ENCODE assay signal across 26 cellular contexts in the genomic region with DNA sequence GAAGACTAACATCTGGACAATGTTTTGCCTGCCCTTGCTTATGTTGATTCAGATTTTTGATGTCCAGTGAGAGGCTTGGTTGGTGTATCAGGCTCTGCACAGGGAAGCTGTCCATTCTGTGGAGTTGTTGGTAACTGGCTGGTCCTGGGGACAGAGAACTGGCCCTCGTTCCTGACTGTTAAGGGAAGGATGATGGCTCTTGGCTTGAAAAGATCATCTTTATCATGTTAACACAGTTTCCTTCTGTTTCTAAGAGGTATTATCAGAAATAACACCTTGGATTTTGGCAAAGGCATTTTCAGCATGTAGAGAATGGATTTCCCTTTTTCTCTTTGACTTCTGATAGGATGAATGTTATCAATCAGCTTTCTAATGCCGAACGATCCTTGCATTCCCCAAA.
"Had no signal": no experiment of that assay in that cellular context is flagged by ENCODE, and none has a peak within 500 bp of the region (broad histone marks: within the 10 kb centered on the region; RNA-seq: fewer than 3 reads in every experiment).

No MANE protein-coding gene starts in this region.

- H3K36me3 ChIP-seq: breast epithelium had no signal

- H3K27me3 ChIP-seq: adrenal gland, breast epithelium, SJSA1 had no signal

- H3K4me3 ChIP-seq: adrenal gland, breast epithelium, SJSA1 had no signal

- H3K9me3 ChIP-seq: adrenal gland, breast epithelium, SJSA1 had no signal

- H3K4me1 ChIP-seq: adrenal gland, breast epithelium, SJSA1 had no signal

- ATAC-seq: activated CD8-positive, alpha-beta T cell treated with anti-CD3 and anti-CD28 coated beads, Interleukin-2, amount 10 ng/mL, durations not matched to agents 7 days and 5 days; WTC11 had no signal

- H3K27ac ChIP-seq: adrenal gland, breast epithelium, SJSA1 had no signal

- DNase-seq: activated CD4-positive, alpha-beta T cell treated with anti-CD3 and anti-CD28 coated beads for 48 hours; activated CD4-positive, alpha-beta T cell treated with anti-CD3 and anti-CD28 coated beads, Interleukin-2, amount 50 U/mL, for 4 hours; activated CD4-positive, CD25-positive, alpha-beta regulatory T cell treated with anti-CD3 and anti-CD28 coated beads, Interleukin-2, amount 50 U/mL, for 72 hours; activated CD8-positive, alpha-beta memory T cell treated with anti-CD3 and anti-CD28 coated beads, Interleukin-2, amount 50 U/mL, for 48 hours; activated CD8-positive, alpha-beta T cell treated with anti-CD3 and anti-CD28 coated beads, Interleukin-2, amount 10 ng/mL, durations not matched to agents 7 days and 5 days; activated naive CD4-positive, alpha-beta T cell treated with anti-CD3 and anti-CD28 coated beads, Interleukin-2, amount 50 U/mL, for 16 hours; activated naive CD8-positive, alpha-beta T cell treated with anti-CD3 and anti-CD28 coated beads, Interleukin-2, amount 10 ng/mL, durations not matched to agents 7 days and 5 days; activated T-cell treated with anti-CD3 and anti-CD28 coated beads, Interleukin-2, amount 50 U/mL, for 1 hour; adrenal gland; anterior cingulate cortex; caudate nucleus; Karpas-422; MM.1S; NCI-H1105; NCI-H1436 treated with DMSO at 0.1 percent for 48 hours; NCI-H187; NCI-H2081; NCI-H510A treated with DMSO at 0.1 percent for 48 hours; NCI-H69; NK-92 treated with Interleukin-12 subunit alpha and Interleukin-12 subunit beta, amount 100 ng/mL, for 24 hours; SHP77; T-helper 2 cell; T1000 had no signal
